ENCODE assay signal across 22 cellular contexts in genomic region chr22:44592466-44593180, GRCh38.
"Had no signal": no experiment of that assay in that cellular context is flagged by ENCODE, and none has a peak within 500 bp of the region (broad histone marks: within the 10 kb centered on the region; RNA-seq: fewer than 3 reads in every experiment).

No MANE protein-coding gene starts in this region.

- FAIRE-seq: K562, RCC 7860 had no signal

- H3K4me1 ChIP-seq: breast epithelium, SJSA1 had no signal

- H3K4me3 ChIP-seq: breast epithelium, K562, SJSA1 had no signal

- DNase-seq: activated CD4-positive, alpha-beta T cell treated with anti-CD3 and anti-CD28 coated beads, Interleukin-2, amount 10 ng/mL, durations not matched to agents 24 days and 14 days; activated CD4-positive, alpha-beta T cell treated with anti-CD3 and anti-CD28 coated beads, Interleukin-2, amount 50 U/mL, for 48 hours; activated CD4-positive, CD25-positive, alpha-beta regulatory T cell treated with anti-CD3 and anti-CD28 coated beads, Interleukin-2, amount 50 U/mL, for 72 hours; activated CD8-positive, alpha-beta memory T cell treated with anti-CD3 and anti-CD28 coated beads, Interleukin-2, amount 10 ng/mL, durations not matched to agents 7 days and 5 days; activated effector memory CD4-positive, alpha-beta T cell treated with Interleukin-2 at 50 U/mL for 16 hours; activated naive CD4-positive, alpha-beta T cell treated with Interleukin-2 at 50 U/mL for 16 hours; activated T-cell treated with anti-CD3 and anti-CD28 coated beads, Interleukin-2, amount 50 U/mL, for 24 hours; central memory CD4-positive, alpha-beta T cell; Kasumi-1; NCI-H1105 treated with DMSO at 0.1 percent for 48 hours; NCI-H187 treated with DMSO at 0.1 percent for 48 hours; NCI-H2081 treated with DMSO at 0.1 percent for 48 hours; NCI-H446; PC-3; SHP77; SW 1271 had no signal

- H3K9me3 ChIP-seq: breast epithelium had no signal

- H3K27me3 ChIP-seq: SJSA1 had no signal

- ATAC-seq: activated CD8-positive, alpha-beta memory T cell treated with anti-CD3 and anti-CD28 coated beads, Interleukin-2, amount 10 ng/mL, durations not matched to agents 7 days and 5 days; K562; PC-3; SK-N-SH treated with all-trans-retinoic acid at 6 μM for 48 hours; WTC11 had no signal

- H3K27ac ChIP-seq: breast epithelium, SJSA1 had no signal

- H3K36me3 ChIP-seq: breast epithelium, SJSA1 had no signal
